ENCODE assay signal across 8 cellular contexts in the genomic region with DNA sequence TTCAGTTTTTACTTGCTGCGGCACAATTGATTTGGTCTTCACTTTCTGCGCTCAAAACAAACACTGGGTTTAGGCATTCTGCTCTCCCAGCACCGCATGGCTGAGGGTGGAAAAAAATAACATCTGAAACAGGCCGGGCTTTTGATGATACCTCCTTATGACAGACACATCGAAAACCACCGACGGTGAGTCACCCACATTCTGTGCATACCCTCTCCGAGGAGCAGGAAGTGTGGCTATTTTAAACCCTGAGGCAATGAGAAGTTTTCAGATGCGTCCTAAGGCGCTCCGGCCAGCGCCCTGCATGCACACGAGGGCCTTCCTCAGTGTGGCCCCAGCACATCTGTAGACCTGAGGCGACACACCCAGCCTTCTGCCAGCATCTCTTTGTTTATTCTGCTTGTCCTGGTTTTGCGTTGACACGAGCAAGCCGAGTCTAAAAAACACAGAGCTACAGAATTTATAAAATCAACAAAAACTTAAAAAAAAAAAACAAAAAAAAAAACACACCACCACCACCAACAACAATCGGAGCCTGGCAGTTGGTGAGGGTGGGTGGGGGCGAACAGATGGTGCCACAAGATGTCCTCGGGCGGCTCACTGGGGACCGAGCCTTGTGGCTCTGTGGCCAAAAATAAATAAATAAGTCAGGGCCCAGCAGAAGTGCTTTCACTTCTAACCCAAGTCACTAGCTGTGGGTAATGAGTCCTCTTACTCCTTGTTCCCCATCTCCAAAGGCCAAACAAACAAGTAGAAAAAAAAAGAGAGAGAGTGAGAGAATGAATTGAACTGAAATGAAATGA.
DNase-seq lines count a peak whose midpoint lies in the region; ATAC-seq and TF ChIP-seq lines count a peak whose summit lies in the region.

No MANE protein-coding gene starts in this region.

- no peak overlapping the region for H2AFZ ChIP-seq in osteoblast (ENCODE audit: low read length)

- peak overlapping the region; percentile 46 for H3K4me2 ChIP-seq in osteoblast (ENCODE audit: insufficient read depth, low read length)

- peak overlapping the region; percentile 95 for H3K27ac Mint-ChIP-seq in activated T-cell treated with anti-CD3 and anti-CD28 coated beads, Interleukin-2, amount 50 U/mL, for 24 hours

- peaks cover 4% of the 10 kb centered on the region for H3K36me3 Mint-ChIP-seq in activated T-cell treated with anti-CD3 and anti-CD28 coated beads, Interleukin-2, amount 50 U/mL, for 24 hours (ENCODE audit: low read depth)

- 52 to 64% methylated on average over 22 of the region's 22 CpGs for WGBS in tibial nerve, 2 donors

- POLR2A ChIA-PET in AG04450 (lab: Yijun Ruan, JAX), result interaction anchor here (0.7 kb wide), 3 partner anchors 15 to 48 kb away, joined by 3 to 5 read pairs (median 3); no protein-coding TSS in a partner anchor

- H3K4me1 Mint-ChIP-seq in activated T-cell treated with anti-CD3 and anti-CD28 coated beads, Interleukin-2, amount 50 U/mL, for 24 hours (ENCODE audit: low read depth), result peaks cover 61% of the 10 kb centered on the region

- peaks cover 21% of the 10 kb centered on the region for H3K9me3 ChIP-seq in AG04450 (ENCODE audit: control insufficient read depth, insufficient read depth, low read length)
- no peaks in the 10 kb centered on the region for H3K9me3 ChIP-seq in osteoblast (ENCODE audit: low read depth, low read length)
- H3K9me3 ChIP-seq in tibial nerve, result no peaks in the 10 kb centered on the region

- H3K9me3 Mint-ChIP-seq in activated T-cell treated with anti-CD3 and anti-CD28 coated beads, Interleukin-2, amount 50 U/mL, for 24 hours, result peaks cover 3% of the 10 kb centered on the region

- H3K4me3 ChIP-seq in AG04450 (ENCODE audit: low read depth, low read length) (no peak overlapping the region), fibroblast of mammary gland (ENCODE audit: control insufficient read depth, low read depth, low read length) (no peak overlapping the region), osteoblast (ENCODE audit: insufficient read depth, low read length) (peak overlapping the region; percentile 2), tibial nerve (no peak overlapping the region)

- no peaks in the 10 kb centered on the region for H3K27me3 Mint-ChIP-seq in activated T-cell treated with anti-CD3 and anti-CD28 coated beads, Interleukin-2, amount 50 U/mL, for 24 hours

- peak; percentile 96 for DNase-seq in AG04450 (ENCODE audit: low read depth, low spot score)
- DNase-seq in OCI-M2 (lab: John Stamatoyannopoulos, UW; ENCODE audit: unreplicated experiment), result peak; percentile 54
- peak; percentile 85 for DNase-seq in activated T-cell treated with anti-CD3 and anti-CD28 coated beads, Interleukin-2, amount 50 U/mL, for 24 hours
- peak; percentile 98 for DNase-seq in fibroblast of mammary gland (ENCODE audit: low read depth)
- DNase-seq in osteoblast (ENCODE audit: insufficient read length, low spot score, missing footprints), result peak; percentile 98
- DNase-seq in tibial nerve (ENCODE audit: low spot score in 2 of 2), result no peak

- peak overlapping the region; percentile 65 for H3K4me3 Mint-ChIP-seq in activated T-cell treated with anti-CD3 and anti-CD28 coated beads, Interleukin-2, amount 50 U/mL, for 24 hours

- TF ChIP-seq EP300 in tibial nerve (IDR thresholded peaks at IDR 0.05), result peak in 1 of 2 donors; percentile 50

- ATAC-seq in GM19023 (IDR thresholded peaks at IDR 0.05; ENCODE audit: unreplicated experiment) (peak; percentile 86), HG03108 (IDR thresholded peaks at IDR 0.05; ENCODE audit: unreplicated experiment) (peak; percentile 87)

- CTCF ChIA-PET in AG04450 (lab: Charles Lee), result interaction anchor here (0.6 to 2.4 kb wide), 4 partner anchors 273 to 1444 kb away, joined by 4 to 9 read pairs (median 6); no protein-coding TSS in a partner anchor

- no peaks in the 10 kb centered on the region for H4K20me1 ChIP-seq in osteoblast (ENCODE audit: insufficient read depth, low read length)

- H3K27ac ChIP-seq in AG04450 (ENCODE audit: low read depth, low read length) (peak overlapping the region; percentile 95), osteoblast (ENCODE audit: low read depth, low read length) (peak overlapping the region; percentile 95), tibial nerve (peak overlapping the region in 3 of 4 donors; percentile 46 to 70 (median 68))

- no peaks in the 10 kb centered on the region for H3K36me3 ChIP-seq in osteoblast (ENCODE audit: insufficient read depth, low read length)
- H3K36me3 ChIP-seq in tibial nerve, result no peaks in the 10 kb centered on the region

- TF ChIP-seq CTCF in AG04450 (IDR thresholded peaks at IDR 0.05; ENCODE audit: low read depth, low read length) (no peak), fibroblast of mammary gland (conservative IDR thresholded peaks at IDR 0.05; ENCODE audit: control insufficient read depth, insufficient read depth, low read depth, low read length) (no peak), osteoblast (IDR thresholded peaks at IDR 0.05; ENCODE audit: extremely low read depth, low read depth, low read length) (no peak), tibial nerve (IDR thresholded peaks at IDR 0.05) (no peak)

- H3K79me2 ChIP-seq in osteoblast (ENCODE audit: insufficient read depth, low read length), result no peaks in the 10 kb centered on the region

- peaks cover 18% of the 10 kb centered on the region for H3K4me1 ChIP-seq in osteoblast (ENCODE audit: insufficient read depth, low read length)
- peaks cover 0 to 15% (median 4%) of the 10 kb centered on the region in 4 donors for H3K4me1 ChIP-seq in tibial nerve

- peaks cover 6% of the 10 kb centered on the region for H3K27me3 ChIP-seq in AG04450 (ENCODE audit: control insufficient read depth, insufficient read depth, low read length)
- H3K27me3 ChIP-seq in osteoblast (ENCODE audit: insufficient read depth, low read length), result peaks cover 11% of the 10 kb centered on the region
- H3K27me3 ChIP-seq in tibial nerve, result peaks cover 0 to 12% of the 10 kb centered on the region in 2 donors

- no peak for TF ChIP-seq POLR2A in tibial nerve (IDR thresholded peaks at IDR 0.05)

Comparison
In these comparisons a context has a peak if more than half of its experiments do, and no peak if none do; other contexts are left out.
1. DNase-seq: peak in AG04450 (single experiment), OCI-M2 (single experiment), activated T-cell treated with anti-CD3 and anti-CD28 coated beads, Interleukin-2, amount 50 U/mL, for 24 hours (single experiment), fibroblast of mammary gland (single experiment) and osteoblast (single experiment); none in tibial nerve (0 of 2).
2. Peak in every context shown above with its lines, with median percentiles within 50 percentile points of each other: H3K27ac ChIP-seq.